ENCODE assay signal across 8 cellular contexts in the genomic region with DNA sequence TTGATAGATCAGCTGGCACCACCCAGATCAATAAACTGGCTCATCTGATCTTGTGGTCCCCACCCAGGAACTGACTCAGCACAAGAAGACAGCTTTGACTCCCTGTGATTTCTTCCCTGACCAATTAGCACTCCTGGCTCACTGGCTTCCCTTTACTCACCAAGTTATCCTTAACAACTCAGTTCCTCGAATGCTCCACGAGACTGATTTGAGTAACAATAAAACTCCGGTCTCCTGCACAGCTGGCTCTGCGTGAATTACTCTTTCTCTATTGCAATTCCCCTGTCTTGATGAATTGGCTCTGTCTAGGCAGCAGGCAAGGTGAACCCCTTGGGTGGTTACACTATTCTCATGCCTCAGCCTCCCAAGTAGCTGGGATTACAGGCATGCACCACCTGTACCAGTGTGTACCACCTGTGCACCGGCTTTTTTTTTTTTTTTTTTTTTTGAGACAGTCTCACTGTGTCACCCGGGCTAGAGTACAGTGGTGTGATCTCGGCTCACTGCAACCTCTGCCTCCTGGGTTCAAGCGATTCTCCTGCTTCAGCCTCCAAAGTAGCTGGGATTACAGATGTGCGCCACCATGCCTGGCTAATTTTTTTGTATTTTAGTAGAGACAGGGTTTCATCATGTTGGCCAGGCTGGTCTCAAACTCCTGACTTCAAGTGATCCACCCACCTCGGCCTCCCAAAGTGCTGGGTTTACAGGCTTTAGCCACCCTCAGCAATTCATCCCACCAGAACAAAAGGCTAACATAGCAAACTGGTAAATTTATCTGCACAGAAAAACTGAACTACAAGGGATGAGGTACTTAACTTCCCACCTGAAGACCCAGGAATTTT. TPM values are rescaled to one million over a fixed set of nuclear protein-coding genes. Genes with fewer than 3 reads are reported as not detected.
DNase-seq lines count a peak whose midpoint lies in the region; ATAC-seq and TF ChIP-seq lines count a peak whose summit lies in the region.
"Not testable (repeated sequence)": the region's sequence is repeated elsewhere in the genome, so short reads cannot be mapped to it uniquely, and the experiment has no call there.

No MANE protein-coding gene starts in this region.

- H3K36me3 Mint-ChIP-seq in activated naive CD8-positive, alpha-beta T cell treated with anti-CD3 and anti-CD28 coated beads, Interleukin-2, amount 50 U/mL, for 24 hours (ENCODE audit: low read depth) = not testable (repeated sequence)

- H3K27me3 ChIP-seq in esophagus (ENCODE audit: control insufficient read depth in 1 of 2, insufficient read depth in 2 of 2, low read length in 2 of 2); psoas muscle (ENCODE audit: insufficient read depth in 3 of 3, low read length in 2 of 3): not testable (repeated sequence)

- ATAC-seq in GM18861 (IDR thresholded peaks at IDR 0.05; ENCODE audit: unreplicated experiment) = peak; percentile 12
- ATAC-seq in activated naive CD8-positive, alpha-beta T cell treated with anti-CD3 and anti-CD28 coated beads, Interleukin-2, amount 50 U/mL, for 24 hours; psoas muscle: not testable (repeated sequence)

- not testable (repeated sequence) for H3K9me3 Mint-ChIP-seq in activated naive CD8-positive, alpha-beta T cell treated with anti-CD3 and anti-CD28 coated beads, Interleukin-2, amount 50 U/mL, for 24 hours

- H3K27me3 Mint-ChIP-seq in activated naive CD8-positive, alpha-beta T cell treated with anti-CD3 and anti-CD28 coated beads, Interleukin-2, amount 50 U/mL, for 24 hours = peaks cover 11% of the 10 kb centered on the region

- intact Hi-C loops in psoas muscle (cut with DNase I) = not testable (repeated sequence)

- 64 to 66% methylated on average over 10 of the region's 10 CpGs for WGBS in esophagus, 2 donors
- 47 to 61% (median 52%) methylated on average over 10 of the region's 10 CpGs for WGBS in psoas muscle, 3 donors
- 55% methylated on average over 10 of the region's 10 CpGs for WGBS in urinary bladder

- peaks cover 26% of the 10 kb centered on the region for H3K4me1 Mint-ChIP-seq in activated naive CD8-positive, alpha-beta T cell treated with anti-CD3 and anti-CD28 coated beads, Interleukin-2, amount 50 U/mL, for 24 hours

- not testable (repeated sequence) for H3K4me1 ChIP-seq in esophagus (ENCODE audit: control insufficient read depth in 2 of 2, insufficient read depth in 2 of 2, low read length in 1 of 2); psoas muscle; urinary bladder (ENCODE audit: insufficient read depth)

- peak overlapping the region; percentile 75 for H3K4me3 Mint-ChIP-seq in activated naive CD8-positive, alpha-beta T cell treated with anti-CD3 and anti-CD28 coated beads, Interleukin-2, amount 50 U/mL, for 24 hours

- peak overlapping the region; percentile 3 to 53 for H3K27ac ChIP-seq in esophagus (ENCODE audit: low read depth in 2 of 2, low read length in 1 of 2)
- peak overlapping the region; percentile 73 for H3K27ac ChIP-seq in psoas muscle
- H3K27ac ChIP-seq in urinary bladder (ENCODE audit: low read depth) = peak overlapping the region; percentile 64

- H3K36me3 ChIP-seq in esophagus (ENCODE audit: control insufficient read depth in 2 of 2, insufficient read depth in 2 of 2, low read length in 1 of 2); psoas muscle (ENCODE audit: insufficient read depth in 1 of 2, low read depth in 1 of 2); urinary bladder (ENCODE audit: insufficient read depth): not testable (repeated sequence)

- peak overlapping the region; percentile 30 for H3K27ac Mint-ChIP-seq in activated naive CD8-positive, alpha-beta T cell treated with anti-CD3 and anti-CD28 coated beads, Interleukin-2, amount 50 U/mL, for 24 hours

- not testable (repeated sequence) for TF ChIP-seq CTCF in psoas muscle (IDR thresholded peaks at IDR 0.05)

- DNase-seq in NAMALWA (ENCODE audit: low spot score) = peak; percentile 57
- peak; percentile 78 for DNase-seq in T1000 (lab: John Stamatoyannopoulos, UW)
- DNase-seq in activated naive CD8-positive, alpha-beta T cell treated with anti-CD3 and anti-CD28 coated beads, Interleukin-2, amount 50 U/mL, for 24 hours; psoas muscle: not testable (repeated sequence)
- DNase-seq in medulla oblongata (ENCODE audit: extremely low spot score) = peak; percentile 24

- not testable (repeated sequence) for H3K9me3 ChIP-seq in esophagus (ENCODE audit: control insufficient read depth in 2 of 2, insufficient read depth in 1 of 2, low read depth in 1 of 2, low read length in 1 of 2); psoas muscle

- H3K4me3 ChIP-seq in esophagus (ENCODE audit: low read depth in 1 of 2, low read length in 2 of 2); urinary bladder (ENCODE audit: low read depth, low read length): not testable (repeated sequence)
- peak overlapping the region; percentile 69 for H3K4me3 ChIP-seq in psoas muscle

RNA-seq across cellular contexts. Expression of gene TEX14, which starts 33.7 kb away (rescaled TPM):
- polyA plus RNA-seq in esophagus = under 1 TPM; 0.02 to 0.05 TPM
- 1 to 10 TPM in 1 of 4 donors, under 1 TPM in 2, not detected in 1; 0.13 to 3.5 (median 0.14) TPM for total RNA-seq in psoas muscle
- under 1 TPM; 0.05 to 0.09 (median 0.06) TPM for polyA plus RNA-seq in psoas muscle
- total RNA-seq in urinary bladder = 0.11 TPM
- 0.09 TPM for polyA plus RNA-seq in urinary bladder

RNA-seq across cellular contexts. Expression of gene RAD51C, which starts 34.2 kb away (rescaled TPM):
- polyA plus RNA-seq in esophagus = 10 to 100 TPM; 13.5 to 14.8 TPM
- total RNA-seq in psoas muscle = 10 to 100 TPM; 11.0 to 23.2 (median 16.6) TPM
- 10 to 100 TPM; 13.9 to 17.9 (median 17.1) TPM for polyA plus RNA-seq in psoas muscle
- total RNA-seq in urinary bladder = 33.7 TPM
- polyA plus RNA-seq in urinary bladder = 26.7 TPM
